Comparison of ENCODE assay signal across 2 cellular contexts in genomic region chr11:11592146-11592684, GRCh38.
TF ChIP-seq lines count a peak whose summit lies in the region.

No MANE protein-coding gene starts in this region.

TF ChIP-seq in liver, 16 proteins besides CTCF, POLR2A, EP300 and RAD21:
- no peak for TF ChIP-seq REST (IDR thresholded peaks at IDR 0.05)

TF ChIP-seq in HepG2, 621 proteins besides CTCF, POLR2A, EP300 and RAD21 (continued from another document):
- TF ChIP-seq FOXK1 (CRISPR knock-in tag; IDR thresholded peaks at IDR 0.05; ENCODE audit: borderline replicate concordance, low read depth) (no peak), ZNF296 (CRISPR knock-in tag; conservative IDR thresholded peaks at IDR 0.05) (no peak), TCF12 (IDR thresholded peaks at IDR 0.05) (no peak), TCF12 (CRISPR knock-in tag; IDR thresholded peaks at IDR 0.05) (no peak), ZNF468 (CRISPR knock-in tag; IDR thresholded peaks at IDR 0.05) (no peak), TBX2 (CRISPR knock-in tag; IDR thresholded peaks at IDR 0.05; ENCODE audit: borderline replicate concordance) (no peak), NR3C1 (CRISPR knock-in tag; IDR thresholded peaks at IDR 0.05) (no peak), ZNF350 (CRISPR knock-in tag; IDR thresholded peaks at IDR 0.05; ENCODE audit: borderline replicate concordance, low read depth) (no peak), PATZ1 (CRISPR knock-in tag; IDR thresholded peaks at IDR 0.05) (no peak)
